In genomic region chr17:60825351-60825750, GRCh38 we compare ENCODE assay signal across 23 cellular contexts.
DNase-seq lines count a peak whose midpoint lies in the region; ATAC-seq, FAIRE-seq and TF ChIP-seq lines count a peak whose summit lies in the region.
"Had no signal": no experiment of that assay in that cellular context is flagged by ENCODE, and none has a peak within 500 bp of the region (broad histone marks: within the 10 kb centered on the region; RNA-seq: fewer than 3 reads in every experiment).

No MANE protein-coding gene starts in this region.

- no peaks in the 10 kb centered on the region for H3K9me3 ChIP-seq in kidney (ENCODE audit: control insufficient read depth in 1 of 2, low read length in 2 of 2)
- H3K9me3 ChIP-seq: BE2C, BLaER1 had no signal

- H3K4me3 Mint-ChIP-seq in WTC11, result no peak overlapping the region
- H3K4me3 Mint-ChIP-seq: CD14-positive monocyte; CD4-positive, alpha-beta memory T cell; CD4-positive, CD25-positive, alpha-beta regulatory T cell; CD8-positive, alpha-beta memory T cell had no signal

- POLR2A ChIA-PET in WTC11 (lab: Charles Lee), result no interaction called here

- no peaks in the 10 kb centered on the region for H3K4me1 Mint-ChIP-seq in WTC11

- no peaks in the 10 kb centered on the region for H3K36me3 Mint-ChIP-seq in WTC11
- H3K36me3 Mint-ChIP-seq: CD14-positive monocyte; CD4-positive, alpha-beta memory T cell had no signal

- no peak overlapping the region for H3K27ac Mint-ChIP-seq in WTC11
- H3K27ac Mint-ChIP-seq: CD4-positive, alpha-beta memory T cell; CD8-positive, alpha-beta memory T cell had no signal

- no peaks in the 10 kb centered on the region for H3K4me1 ChIP-seq in kidney (ENCODE audit: control insufficient read depth in 1 of 2, insufficient read depth in 1 of 2, low read depth in 1 of 2, low read length in 2 of 2)
- H3K4me1 ChIP-seq: BE2C, BLaER1 had no signal

- no peak for ATAC-seq in WTC11
- no peak for ATAC-seq in GM21367 (IDR thresholded peaks at IDR 0.05; ENCODE audit: unreplicated experiment)
- ATAC-seq: GM12878 had no signal

- H3K27me3 Mint-ChIP-seq in WTC11 (ENCODE audit: low read depth), result no peaks in the 10 kb centered on the region
- H3K27me3 Mint-ChIP-seq: CD4-positive, alpha-beta memory T cell; CD8-positive, alpha-beta memory T cell had no signal

- no peaks in the 10 kb centered on the region for H3K36me3 ChIP-seq in kidney (ENCODE audit: control insufficient read depth in 1 of 2, insufficient read depth in 2 of 2, low read length in 2 of 2)
- H3K36me3 ChIP-seq: BE2C, BLaER1 had no signal

- no peak overlapping the region for H3K27ac ChIP-seq in kidney (ENCODE audit: low read depth in 2 of 2, low read length in 2 of 2)
- H3K27ac ChIP-seq: 22Rv1, BLaER1 had no signal

- H3K9ac ChIP-seq in kidney (ENCODE audit: low read length in 2 of 2), result no peak overlapping the region
- H3K9ac ChIP-seq: BLaER1 had no signal

- CTCF ChIA-PET in WTC11 (lab: Charles Lee), result no interaction called here

- FAIRE-seq in A204.1 (lab: Jason Lieb, UNC), result peak; percentile 76
- peak; percentile 71 for FAIRE-seq in G401.6 (lab: Jason Lieb, UNC)
- peak; percentile 46 for FAIRE-seq in kidney (lab: Jason Lieb, UNC)
- FAIRE-seq: D721Med, GM12892, GM18507 had no signal

- DNase-seq in WTC11 (ENCODE audit: low spot score) (no peak), kidney (no peak), NCI-H345 (lab: John Stamatoyannopoulos, UW) (no peak)
- no peak for DNase-seq in stimulated activated naive CD4-positive, alpha-beta T cell (lab: John Stamatoyannopoulos, UW)
- DNase-seq: ACHN; BE2C; C1 segment of cervical spinal cord; CD4-positive, alpha-beta memory T cell; CD4-positive, CD25-positive, alpha-beta regulatory T cell; CD8-positive, alpha-beta memory T cell; COR-L47; DMS79 treated with DMSO at 0.1 percent for 48 hours; GDM1 had no signal

- intact Hi-C loops in kidney (cut with DNase I), result no loop called here

- no peak overlapping the region for H3K4me3 ChIP-seq in kidney (ENCODE audit: low read length in 2 of 2)
- H3K4me3 ChIP-seq: BLaER1, GM12878 had no signal

- TF ChIP-seq CTCF in WTC11 (IDR thresholded peaks at IDR 0.05) (no peak), kidney (IDR thresholded peaks at IDR 0.05; ENCODE audit: borderline replicate concordance, extremely low read depth, insufficient read depth) (no peak)

- no peaks in the 10 kb centered on the region for H3K9me3 Mint-ChIP-seq in WTC11
- H3K9me3 Mint-ChIP-seq: CD14-positive monocyte; CD4-positive, alpha-beta memory T cell; CD8-positive, alpha-beta memory T cell had no signal

TF ChIP-seq in WTC11, 78 proteins besides CTCF, POLR2A, EP300 and RAD21:
- TF ChIP-seq ZNF281 (CRISPR knock-in tag; IDR thresholded peaks at IDR 0.05) (no peak), HMGA2 (CRISPR knock-in tag; IDR thresholded peaks at IDR 0.05) (peak; percentile 98)
